In the genomic region with DNA sequence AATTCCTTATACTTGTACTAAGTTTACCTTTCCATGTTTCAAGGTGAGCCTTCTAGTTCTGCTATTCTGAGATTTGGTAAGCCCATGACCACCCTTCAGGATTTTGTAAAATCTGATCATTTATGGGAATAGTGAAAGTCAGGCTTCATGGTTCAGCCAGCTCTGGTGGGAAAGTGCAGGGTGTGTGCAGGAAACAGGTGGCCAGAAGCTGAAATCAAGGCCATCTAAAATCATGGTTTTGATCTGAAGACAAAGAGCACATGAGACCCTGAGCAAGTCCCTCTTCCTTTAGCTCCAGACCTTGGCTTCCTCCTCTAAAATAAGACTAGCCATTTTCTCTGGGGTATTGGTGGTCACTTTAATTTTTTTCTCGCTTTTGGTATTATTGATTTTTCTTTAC, we compare ENCODE assay signal across 22 cellular contexts.
"Had no signal": no experiment of that assay in that cellular context is flagged by ENCODE, and none has a peak within 500 bp of the region (broad histone marks: within the 10 kb centered on the region; RNA-seq: fewer than 3 reads in every experiment).

No MANE protein-coding gene starts in this region.

- H3K27ac ChIP-seq: lower lobe of right lung, prostate gland, suprapubic skin, VCaP had no signal

- ATAC-seq: activated CD4-positive, CD25-positive, alpha-beta regulatory T cell treated with anti-CD3 and anti-CD28 coated beads, Interleukin-2, amount 50 U/mL, for 24 hours; activated naive CD8-positive, alpha-beta T cell treated with anti-CD3 and anti-CD28 coated beads, Interleukin-2, amount 50 U/mL, for 24 hours; activated T-cell treated with anti-CD3 and anti-CD28 coated beads, Interleukin-2, amount 50 U/mL, for 72 hours; gastrocnemius medialis; left colon; lower lobe of right lung; stimulated activated effector memory CD8-positive, alpha-beta T cell treated with anti-CD3 and anti-CD28 coated beads, Interleukin-12 subunit alpha, Interleukin-12 subunit beta, amount 100 ng/mL, for 72 hours; stimulated activated naive CD8-positive, alpha-beta T cell treated with anti-CD3 and anti-CD28 coated beads, Interleukin-15, amount 100 ng/mL, for 72 hours; T-cell had no signal

- DNase-seq: activated CD4-positive, alpha-beta memory T cell treated with anti-CD3 and anti-CD28 coated beads, Interleukin-2, amount 10 ng/mL, durations not matched to agents 7 days and 5 days; activated CD4-positive, alpha-beta T cell treated with anti-CD3 and anti-CD28 coated beads, Interleukin-2, amount 10 ng/mL, durations not matched to agents 24 days and 14 days; activated effector memory CD4-positive, alpha-beta T cell treated with Interleukin-2 at 50 U/mL for 16 hours; activated naive CD4-positive, alpha-beta T cell treated with anti-CD3 and anti-CD28 coated beads for 36 hours; activated naive CD8-positive, alpha-beta T cell treated with anti-CD3 and anti-CD28 coated beads, Interleukin-2, amount 50 U/mL, for 24 hours; activated T-cell treated with anti-CD3 and anti-CD28 coated beads, Interleukin-2, amount 50 U/mL, for 72 hours; effector memory CD4-positive, alpha-beta T cell; esophagus squamous epithelium; gastrocnemius medialis; head of caudate nucleus; hypothalamus; left colon; lower lobe of right lung; naive B cell; stimulated activated CD4-positive, alpha-beta T cell treated with anti-CD3 and anti-CD28 coated beads, Interleukin-2, amount 100 ng/mL, for 24 hours; stimulated activated naive CD8-positive, alpha-beta T cell treated with anti-CD3 and anti-CD28 coated beads, Interleukin-15, amount 100 ng/mL, for 72 hours; T-cell had no signal

- H3K4me1 ChIP-seq: prostate gland had no signal

- H3K36me3 ChIP-seq: prostate gland had no signal

- H3K9me3 ChIP-seq: esophagus squamous epithelium, gastrocnemius medialis, lower lobe of right lung, prostate gland, suprapubic skin had no signal

- H3K27me3 ChIP-seq: esophagus squamous epithelium, gastrocnemius medialis, suprapubic skin had no signal

- H3K4me3 ChIP-seq: esophagus squamous epithelium, gastrocnemius medialis, lower lobe of right lung, prostate gland, suprapubic skin had no signal
